In the genomic region with DNA sequence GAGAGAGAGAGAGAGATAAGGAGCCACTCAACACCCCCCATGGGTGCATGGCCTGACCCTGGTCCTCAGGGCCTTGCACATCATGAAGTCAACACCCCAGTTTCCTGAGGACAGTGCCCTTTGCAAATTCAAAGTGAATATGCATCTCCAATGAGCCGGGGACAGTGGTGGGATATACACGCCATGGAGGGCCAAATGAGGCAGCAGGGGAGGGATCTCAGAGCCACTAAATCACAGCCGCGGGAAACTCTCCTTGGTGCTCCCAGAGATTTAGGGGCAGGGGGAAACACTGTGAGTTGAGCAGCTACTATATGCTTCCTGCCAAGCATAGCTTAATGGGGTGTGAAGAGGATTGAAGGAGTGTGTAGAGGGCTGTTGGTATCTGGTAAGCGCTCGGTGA, we compare ENCODE assay signal across 18 cellular contexts. TPM values are rescaled to one million over a fixed set of nuclear protein-coding genes. Genes with fewer than 3 reads are reported as not detected.
A peak's percentile ranks its signal among the peaks of the same experiment; 100 is the strongest.
DNase-seq lines count a peak whose midpoint lies in the region; ATAC-seq, FAIRE-seq and TF ChIP-seq lines count a peak whose summit lies in the region.
"Had no signal": no experiment of that assay in that cellular context is flagged by ENCODE, and none has a peak within 500 bp of the region (broad histone marks: within the 10 kb centered on the region; RNA-seq: fewer than 3 reads in every experiment).

No MANE protein-coding gene starts in this region.

- TF ChIP-seq CTCF in Peyer's patch (IDR thresholded peaks at IDR 0.05): no peak
- TF ChIP-seq CTCF in H1 (IDR thresholded peaks at IDR 0.05; ENCODE audit: control extremely low read depth in 1 of 3, insufficient read depth in 1 of 3, low read depth in 1 of 3, low read length in 3 of 3): no peak
- no peak for TF ChIP-seq CTCF in sigmoid colon (IDR thresholded peaks at IDR 0.05)

- intact Hi-C loops in sigmoid colon (cut with DNase I): no loop called here

- H3K4me2 ChIP-seq in H1 (ENCODE audit: insufficient read depth in 1 of 2, low read depth in 2 of 2, low read length in 2 of 2): no peak overlapping the region

- CTCF ChIA-PET in H1 (lab: Charles Lee; ENCODE audit: partially characterized antibody): no interaction called here

- H3K27me3 ChIP-seq in Peyer's patch: peaks cover 0 to 9% of the 10 kb centered on the region in 2 donors
- peaks cover 0 to 4% (median 3%) of the 10 kb centered on the region in 4 experiments; a peak in 3 of 7 replicates for H3K27me3 ChIP-seq in H1 (replicated peaks in 1 of 4; ENCODE audit: control insufficient read depth in 3 of 4, extremely low read depth in 1 of 4, insufficient read depth in 3 of 4, low read length in 3 of 4)
- H3K27me3 ChIP-seq in sigmoid colon: peaks cover 13 to 32% (median 24%) of the 10 kb centered on the region in 3 donors

- POLR2A ChIA-PET in H1 (lab: Charles Lee; ENCODE audit: partially characterized antibody): no interaction called here

- no peak overlapping the region for H2AFZ ChIP-seq in H1 (ENCODE audit: low read length)

- peaks cover 4% of the 10 kb centered on the region; the same call in 1 of the 2 replicates for H3K23me2 ChIP-seq in H1 (ENCODE audit: low read depth, low read length)

- no peak overlapping the region for H3K18ac ChIP-seq in H1 (ENCODE audit: extremely low read depth, low read length)

- H4K5ac ChIP-seq in H1 (ENCODE audit: insufficient read length, low read depth, low read length): no peak overlapping the region

- no peak for TF ChIP-seq RAD21 in H1 (IDR thresholded peaks at IDR 0.05 in 1 of 2, conservative IDR thresholded peaks at IDR 0.05 in 1 of 2; ENCODE audit: low read depth in 2 of 2, low read length in 2 of 2)

- no peak overlapping the region for H2BK20ac ChIP-seq in H1 (ENCODE audit: low read length)

- H3K36me3 ChIP-seq in Peyer's patch (no peaks in the 10 kb centered on the region), H1 (ENCODE audit: control insufficient read depth in 2 of 4, insufficient read depth in 4 of 4, low read length in 3 of 4) (no peaks in the 10 kb centered on the region), sigmoid colon (no peaks in the 10 kb centered on the region)
- H3K36me3 ChIP-seq: BLaER1 had no signal

- 93% methylated on average over 6 of the region's 6 CpGs; no CpG with 5 or more reads in 1 of the 2 experiments for WGBS in H1 (ENCODE audit: extremely low coverage in 1 of 2, insufficient coverage in 1 of 2, insufficient read length in 1 of 2, insufficient replicate concordance in 2 of 2, low coverage in 1 of 2, low lambda C conversion rate in 2 of 2, missing lambda C conversion rate in 1 of 2), 2 experiments
- 93 to 95% methylated on average over 6 of the region's 6 CpGs for WGBS in sigmoid colon, 2 donors

- H3K4me3 ChIP-seq in Peyer's patch: no peak overlapping the region
- no peak overlapping the region for H3K4me3 ChIP-seq in H1 (ENCODE audit: extremely low read depth in 1 of 4, insufficient read depth in 2 of 4, low read depth in 3 of 4, low read length in 4 of 4)
- no peak overlapping the region for H3K4me3 ChIP-seq in sigmoid colon
- H3K4me3 ChIP-seq: BLaER1 had no signal

- no peak for FAIRE-seq in H1 (lab: Jason Lieb, UNC)
- FAIRE-seq: GM12892 had no signal

- TF ChIP-seq POLR2A in Peyer's patch (IDR thresholded peaks at IDR 0.05) (no peak), H1 (IDR thresholded peaks at IDR 0.05; ENCODE audit: control extremely low read depth in 1 of 2, low read depth in 2 of 2, low read length in 2 of 2) (no peak), sigmoid colon (IDR thresholded peaks at IDR 0.05) (no peak)

- H3K14ac ChIP-seq in H1 (ENCODE audit: insufficient read length): no peak overlapping the region

- no peak overlapping the region for H4K8ac ChIP-seq in H1 (ENCODE audit: extremely low read depth, insufficient read depth, low read length)

- H3K9me3 ChIP-seq in Peyer's patch (no peaks in the 10 kb centered on the region), H1 (ENCODE audit: insufficient read depth in 2 of 2, low read depth in 1 of 2, low read length in 1 of 2) (no peaks in the 10 kb centered on the region), sigmoid colon (no peaks in the 10 kb centered on the region)
- H3K9me3 ChIP-seq: BLaER1, Caco-2 had no signal

- H3K9ac ChIP-seq in H1 (replicated peaks in 1 of 4; ENCODE audit: extremely low read depth in 1 of 4, low read depth in 3 of 4, low read length in 3 of 4): no peak overlapping the region
- H3K9ac ChIP-seq: BLaER1 had no signal

- H2BK15ac ChIP-seq in H1 (ENCODE audit: low read length): 0 out of 2 replicates have a peak overlapping the region, but pooled peaks have one; percentile 29

- H3K56ac ChIP-seq in H1 (replicated peaks; ENCODE audit: insufficient read length, low read depth, low read length): no peak overlapping the region

- H3K79me2 ChIP-seq in H1 (ENCODE audit: control insufficient read depth in 1 of 2, insufficient read depth in 2 of 2, low read length in 2 of 2): no peaks in the 10 kb centered on the region

- no peak overlapping the region for H2AK5ac ChIP-seq in H1 (ENCODE audit: low read depth, low read length)

- H4K91ac ChIP-seq in H1 (replicated peaks; ENCODE audit: insufficient read length, low read length): no peak overlapping the region

- no peak overlapping the region for H3K23ac ChIP-seq in H1 (ENCODE audit: insufficient read length)

- no peak overlapping the region for H3K4ac ChIP-seq in H1 (replicated peaks; ENCODE audit: insufficient read length, low read depth, low read length)

- no peak overlapping the region for H2BK120ac ChIP-seq in H1 (replicated peaks; ENCODE audit: low read depth, low read length)

- H4K20me1 ChIP-seq in H1 (replicated peaks in 1 of 2; ENCODE audit: control insufficient read depth in 1 of 2, insufficient read depth in 2 of 2, low read length in 2 of 2): no peaks in the 10 kb centered on the region
- H4K20me1 ChIP-seq: BLaER1 had no signal

- peaks cover 0 to 7% (median 0%) of the 10 kb centered on the region in 4 donors for H3K4me1 ChIP-seq in Peyer's patch
- H3K4me1 ChIP-seq in H1 (replicated peaks in 1 of 4; ENCODE audit: control insufficient read depth in 3 of 4, insufficient read depth in 4 of 4, low read length in 3 of 4): peaks cover 0 to 20% (median 11%) of the 10 kb centered on the region in 4 experiments; a peak in 6 of 7 replicates
- H3K4me1 ChIP-seq in sigmoid colon: peaks cover 0 to 13% (median 5%) of the 10 kb centered on the region in 4 donors
- H3K4me1 ChIP-seq: Caco-2 had no signal

- no peak overlapping the region for H2BK12ac ChIP-seq in H1 (ENCODE audit: low read depth, low read length)

- no peak overlapping the region for H2BK5ac ChIP-seq in H1 (ENCODE audit: low read depth, low read length)

- no peak for TF ChIP-seq EP300 in H1 (IDR thresholded peaks at IDR 0.05; ENCODE audit: borderline replicate concordance in 1 of 2, low read depth in 2 of 2, low read length in 2 of 2)
- no peak for TF ChIP-seq EP300 in sigmoid colon (IDR thresholded peaks at IDR 0.05)

- DNase-seq in activated effector memory CD4-positive, alpha-beta T cell treated with anti-CD3 and anti-CD28 coated beads, Interleukin-2, amount 50 U/mL, for 16 hours: peak; percentile 42
- no peak for DNase-seq in activated effector memory CD4-positive, alpha-beta T cell treated with Interleukin-2 at 50 U/mL for 16 hours
- DNase-seq in Peyer's patch (peak in 2 of 3 donors; percentile 7 to 8), H1 (ENCODE audit: low read depth in 1 of 2, low spot score in 2 of 2) (no peak), sigmoid colon (peak; percentile 14), NCI-H1417 (lab: John Stamatoyannopoulos, UW) (no peak), T-helper 2 cell (no peak)
- DNase-seq: 8988T; AML-193; Caco-2; CD8-positive, alpha-beta memory T cell; DND-41; GDM1; HCEC 1CT had no signal

- ATAC-seq in HG02938 (IDR thresholded peaks at IDR 0.05; ENCODE audit: unreplicated experiment): no peak

- H3K79me1 ChIP-seq in H1 (ENCODE audit: low read depth, low read length): no peaks in the 10 kb centered on the region

- H3K27ac ChIP-seq in Peyer's patch: no peak overlapping the region
- H3K27ac ChIP-seq in H1 (ENCODE audit: low read depth, low read length): no peak overlapping the region
- H3K27ac ChIP-seq in sigmoid colon: no peak overlapping the region
- H3K27ac ChIP-seq: BLaER1 had no signal

TF ChIP-seq in H1, 55 proteins besides CTCF, POLR2A, EP300 and RAD21 (continues in another document):
- TF ChIP-seq MAFK (IDR thresholded peaks at IDR 0.05; ENCODE audit: low read depth, low read length) (no peak), SAP30 (IDR thresholded peaks at IDR 0.05; ENCODE audit: insufficient read depth, insufficient replicate concordance, low read length) (no peak), TAF1 (IDR thresholded peaks at IDR 0.05; ENCODE audit: low read depth, low read length) (no peak), JUN (IDR thresholded peaks at IDR 0.05; ENCODE audit: low read depth, low read length) (no peak), KDM4A (IDR thresholded peaks at IDR 0.05; ENCODE audit: low read depth, low read length, severe bottlenecking) (no peak), NANOG (IDR thresholded peaks at IDR 0.05; ENCODE audit: insufficient read depth, low read depth, low read length, poor library complexity, severe bottlenecking) (no peak), SP1 (IDR thresholded peaks at IDR 0.05; ENCODE audit: low read depth, low read length) (no peak), RNF2 (IDR thresholded peaks at IDR 0.05; ENCODE audit: borderline replicate concordance, low read depth, low read length, missing control alignments, poor library complexity, severe bottlenecking) (no peak), SIRT6 (IDR thresholded peaks at IDR 0.05; ENCODE audit: low read length) (no peak), CBX5 (IDR thresholded peaks at IDR 0.05; ENCODE audit: low read depth, low read length) (no peak), SUZ12 (IDR thresholded peaks at IDR 0.05; ENCODE audit: low read length) (no peak)
- TF ChIP-seq, protein P1, sequence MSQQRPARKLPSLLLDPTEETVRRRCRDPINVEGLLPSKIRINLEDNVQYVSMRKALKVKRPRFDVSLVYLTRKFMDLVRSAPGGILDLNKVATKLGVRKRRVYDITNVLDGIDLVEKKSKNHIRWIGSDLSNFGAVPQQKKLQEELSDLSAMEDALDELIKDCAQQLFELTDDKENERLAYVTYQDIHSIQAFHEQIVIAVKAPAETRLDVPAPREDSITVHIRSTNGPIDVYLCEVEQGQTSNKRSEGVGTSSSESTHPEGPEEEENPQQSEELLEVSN (IDR thresholded peaks at IDR 0.05): no peak

RNA-seq across cellular contexts. Expression of a gene that starts 35.5 kb away (rescaled TPM):
- total RNA-seq in Peyer's patch (not detected), sigmoid colon (under 1 TPM in 2 of 4 donors, not detected in 2; 0.36 to 0.54 TPM)
- 0.11 and 0.28 TPM in 2 replicates for total RNA-seq in H1 (2021; fragmentation: NEBNext Ultra II Directional; extraction: Animal tissue kit (Norgen Biotek cat#: 25700))
- polyA plus RNA-seq in H1 (2011; rRNA removed) (0.11 and 0.12 TPM in 2 replicates), sigmoid colon (under 1 TPM in 1 of 3 donors, not detected in 2; 0.09 TPM)
- 0.23 TPM for polyA plus RNA-seq in H1 (2011; cell fraction: cytosol; rRNA removed)
- 0.19 TPM for polyA plus RNA-seq in H1 (2011; cell fraction: nucleus; rRNA removed)
- 0.11 to 0.32 TPM (median 0.16 TPM) in 4 replicates for polyA plus RNA-seq in H1 (2012, experiment 1 of 2)
- not detected for polyA plus RNA-seq in H1 (2012, experiment 2 of 2)
- 0.08 TPM for polyA plus RNA-seq in H1 (2013, experiment 1 of 2)
- 0.11 TPM for polyA plus RNA-seq in H1 (2013, experiment 2 of 2)
- 0.13 and 0.24 TPM in 2 replicates for polyA minus RNA-seq in H1 (2011; rRNA and poly(A)+ RNA removed)
- polyA minus RNA-seq in H1 (2011; cell fraction: cytosol; rRNA and poly(A)+ RNA removed): not detected
- not detected for polyA minus RNA-seq in H1 (2011; cell fraction: nucleus; rRNA and poly(A)+ RNA removed)
- total RNA-seq: Caco-2, HT1080 had no signal
- polyA plus RNA-seq: CD8-positive, alpha-beta memory T cell had no signal

Comparison
In these comparisons a context has a peak if more than half of its experiments do, and no peak if none do; other contexts are left out.
1. DNase-seq: peak in activated effector memory CD4-positive, alpha-beta T cell treated with anti-CD3 and anti-CD28 coated beads, Interleukin-2, amount 50 U/mL, for 16 hours (single experiment), Peyer's patch (2 of 3) and sigmoid colon (single experiment); none in activated effector memory CD4-positive, alpha-beta T cell treated with Interleukin-2 at 50 U/mL for 16 hours (single experiment), H1 (0 of 2), NCI-H1417 (0 of 3) and T-helper 2 cell (0 of 5).